ENCODE assay signal across 8 cellular contexts in the genomic region with DNA sequence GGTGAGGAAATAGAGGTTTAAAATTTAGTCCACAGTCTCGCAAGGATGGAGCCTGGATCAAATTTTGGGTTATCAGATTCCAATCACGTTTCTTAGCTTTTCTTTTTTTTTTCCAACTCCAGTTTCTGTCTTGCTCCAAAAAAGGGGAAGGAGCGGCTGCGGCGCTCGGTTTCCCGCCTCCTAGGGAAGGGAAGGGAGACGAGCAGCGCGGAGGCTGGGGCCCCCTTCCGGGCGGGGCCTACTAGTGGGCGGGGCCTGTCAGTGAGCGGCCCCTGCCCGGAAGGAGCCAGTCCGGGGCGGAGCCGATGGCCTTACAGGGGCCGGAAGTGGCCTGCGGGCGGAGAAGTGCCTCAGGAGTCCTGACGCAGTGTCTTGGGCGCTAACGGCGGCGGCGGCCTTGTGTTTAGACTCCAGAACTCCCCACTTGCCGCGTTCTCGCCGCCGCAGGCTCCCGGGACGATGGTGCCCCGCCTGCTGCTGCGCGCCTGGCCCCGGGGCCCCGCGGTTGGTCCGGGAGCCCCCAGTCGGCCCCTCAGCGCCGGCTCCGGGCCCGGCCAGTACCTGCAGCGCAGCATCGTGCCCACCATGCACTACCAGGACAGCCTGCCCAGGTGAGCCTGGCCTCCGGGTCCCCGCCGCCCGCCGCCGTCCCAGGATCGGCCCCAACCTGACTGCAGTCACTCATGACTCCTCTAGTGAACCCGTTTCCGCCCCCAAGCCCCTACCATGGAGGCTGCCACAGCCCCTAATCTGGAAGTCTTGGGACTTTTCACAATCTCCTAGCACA. TPM values are rescaled to one million over a fixed set of nuclear protein-coding genes. Genes with fewer than 3 reads are reported as not detected.
DNase-seq lines count a peak whose midpoint lies in the region; ATAC-seq, FAIRE-seq and TF ChIP-seq lines count a peak whose summit lies in the region.

CPT2 (plus strand) TSS at position 340 of the 787 bp plus-strand sequence; CDS start at position 460, 120 bp downstream.

- H3K79me2 ChIP-seq in OCI-LY3 (ENCODE audit: low read length) = peaks cover 15% of the 10 kb centered on the region

- WGBS in mesodermal cell (ENCODE audit: insufficient coverage in 2 of 2), 2 experiments = 0% methylated on average over 46 to 52 of the region's 57 CpGs

- H3K9me3 ChIP-seq in OCI-LY3 (ENCODE audit: insufficient read depth, low read length) (no peaks in the 10 kb centered on the region), mesodermal cell (ENCODE audit: control insufficient read depth, low read length) (no peaks in the 10 kb centered on the region)

- H3K27ac ChIP-seq in OCI-LY3 (ENCODE audit: low read length) (peak within 1 kb of the TSS; percentile 62), mesodermal cell (ENCODE audit: low read depth, low read length, severe bottlenecking) (peak within 1 kb of the TSS; percentile 94)

- no peaks in the 10 kb centered on the region for H4K20me1 ChIP-seq in OCI-LY3 (ENCODE audit: insufficient read depth, low read length)

- H2AFZ ChIP-seq in OCI-LY3 (ENCODE audit: low read depth, low read length) = peak within 1 kb of the TSS; percentile 97

- DNase-seq in D341Med (ENCODE audit: low spot score) (peak; percentile 98), HuH-7.5 (ENCODE audit: low spot score) (peak; percentile 85)
- peak; percentile 90 for DNase-seq in activated CD8-positive, alpha-beta memory T cell treated with anti-CD3 and anti-CD28 coated beads, Interleukin-2, amount 50 U/mL, for 4 hours
- DNase-seq in stimulated activated CD8-positive, alpha-beta memory T cell treated with anti-CD3 and anti-CD28 coated beads, Interleukin-15, amount 100 ng/mL, for 24 hours (ENCODE audit: low read depth) = peak; percentile 75

- H3K4me1 ChIP-seq in OCI-LY3 (ENCODE audit: low read length) = peaks cover 13% of the 10 kb centered on the region
- no peaks in the 10 kb centered on the region for H3K4me1 ChIP-seq in mesodermal cell (ENCODE audit: control insufficient read depth, insufficient read depth, low read length, poor library complexity, severe bottlenecking)

- H3K4me2 ChIP-seq in OCI-LY3 (ENCODE audit: low read length) = peak within 1 kb of the TSS; percentile 98

- ATAC-seq in GM21515 (IDR thresholded peaks at IDR 0.05; ENCODE audit: unreplicated experiment) = peak; percentile 98

- H3K9ac ChIP-seq in OCI-LY3 (ENCODE audit: low read length) = peak within 1 kb of the TSS; percentile 98

- FAIRE-seq in endometrium (lab: Jason Lieb, UNC) = peak; percentile 74

- no peak for TF ChIP-seq CTCF in OCI-LY3 (IDR thresholded peaks at IDR 0.05; ENCODE audit: low read depth, low read length)

- peak within 1 kb of the TSS; percentile 98 for H3K4me3 ChIP-seq in OCI-LY3 (ENCODE audit: low read length)
- H3K4me3 ChIP-seq in mesodermal cell (ENCODE audit: extremely low read depth, insufficient read depth, low read length, poor library complexity, severe bottlenecking) = peak within 1 kb of the TSS; percentile 90

- H3K27me3 ChIP-seq in OCI-LY3 (ENCODE audit: low read depth, low read length) = no peaks in the 10 kb centered on the region

- H3K36me3 ChIP-seq in OCI-LY3 (replicated peaks; ENCODE audit: low read depth, low read length) = no peaks in the 10 kb centered on the region
- H3K36me3 ChIP-seq in mesodermal cell (ENCODE audit: control insufficient read depth, insufficient read depth, low read length) = peaks cover 18% of the 10 kb centered on the region

RNA-seq across cellular contexts. Expression of gene CPT2, which starts in this region (rescaled TPM):
- polyA plus RNA-seq in mesodermal cell (2013, experiment 1 of 2) = 23.4 TPM
- 18.5 TPM for polyA plus RNA-seq in mesodermal cell (2013, experiment 2 of 2)

Comparison
In these comparisons a context has a peak if more than half of its experiments do, and no peak if none do; other contexts are left out.
1. Peak in every context shown above with its lines: DNase-seq, ATAC-seq, H3K4me3 ChIP-seq and H3K27ac ChIP-seq.